ENCODE assay signal across 8 cellular contexts in the genomic region with DNA sequence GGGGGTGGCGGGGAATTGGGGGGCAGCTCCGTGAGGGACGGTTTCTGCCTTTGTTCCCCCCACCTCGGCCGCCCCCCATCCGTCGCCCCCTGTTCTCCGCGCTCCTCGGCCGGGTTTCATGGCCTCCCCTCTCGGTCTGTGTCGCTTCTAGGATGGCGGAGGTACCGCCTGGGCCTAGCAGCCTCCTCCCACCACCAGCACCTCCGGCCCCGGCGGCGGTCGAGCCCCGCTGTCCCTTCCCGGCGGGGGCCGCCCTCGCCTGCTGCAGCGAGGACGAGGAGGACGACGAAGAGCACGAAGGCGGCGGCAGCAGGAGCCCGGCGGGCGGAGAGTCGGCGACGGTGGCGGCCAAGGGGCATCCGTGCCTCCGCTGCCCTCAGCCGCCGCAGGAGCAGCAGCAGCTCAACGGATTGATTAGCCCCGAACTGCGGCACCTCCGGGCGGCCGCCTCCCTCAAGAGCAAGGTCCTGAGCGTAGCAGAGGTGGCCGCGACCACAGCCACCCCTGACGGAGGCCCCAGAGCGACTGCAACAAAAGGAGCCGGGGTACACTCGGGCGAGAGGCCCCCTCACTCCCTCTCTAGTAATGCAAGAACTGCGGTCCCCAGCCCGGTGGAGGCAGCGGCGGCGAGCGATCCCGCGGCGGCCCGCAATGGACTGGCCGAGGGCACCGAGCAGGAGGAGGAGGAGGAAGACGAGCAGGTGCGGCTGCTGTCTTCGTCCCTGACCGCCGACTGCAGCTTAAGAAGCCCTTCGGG. TPM values are rescaled to one million over a fixed set of nuclear protein-coding genes. Genes with fewer than 3 reads are reported as not detected.
DNase-seq lines count a peak whose midpoint lies in the region; ATAC-seq and TF ChIP-seq lines count a peak whose summit lies in the region.

No MANE protein-coding gene starts in this region.

- no peak for TF ChIP-seq POLR2A in Peyer's patch (IDR thresholded peaks at IDR 0.05)

- ATAC-seq in GM18868 (IDR thresholded peaks at IDR 0.05; ENCODE audit: unreplicated experiment): peak; percentile 39
- ATAC-seq in HG03108 (IDR thresholded peaks at IDR 0.05; ENCODE audit: unreplicated experiment): peak; percentile 29
- ATAC-seq in activated naive CD4-positive, alpha-beta T cell treated with anti-CD3 and anti-CD28 coated beads, Interleukin-2, amount 50 U/mL, for 72 hours: peak; percentile 39 to 51
- ATAC-seq in left cardiac atrium: peak; percentile 64 to 81

- H3K4me3 ChIP-seq in Peyer's patch: peak overlapping the region; percentile 79 to 98 (median 89)

- H3K27me3 ChIP-seq in Peyer's patch: no peaks in the 10 kb centered on the region

- H3K9me3 Mint-ChIP-seq in activated naive CD4-positive, alpha-beta T cell treated with anti-CD3 and anti-CD28 coated beads, Interleukin-2, amount 50 U/mL, for 72 hours: no peaks in the 10 kb centered on the region

- DNase-seq in AG20443 (ENCODE audit: low spot score): peak; percentile 65
- DNase-seq in Peyer's patch: peak; percentile 23 to 77 (median 66)
- DNase-seq in activated naive CD4-positive, alpha-beta T cell treated with anti-CD3 and anti-CD28 coated beads, Interleukin-2, amount 50 U/mL, for 72 hours (ENCODE audit: low spot score in 2 of 2): peak; percentile 36 to 68
- DNase-seq in left cardiac atrium: peak; percentile 45
- DNase-seq in posterior vena cava (ENCODE audit: low spot score): peak; percentile 82
- no peak for DNase-seq in middle frontal gyrus (ENCODE audit: extremely low spot score, low spot score)

- peak overlapping the region; percentile 83 to 94 (median 90) for H3K27ac ChIP-seq in Peyer's patch

- TF ChIP-seq CTCF in Peyer's patch (IDR thresholded peaks at IDR 0.05): no peak

- intact Hi-C loops in left cardiac atrium (cut with DNase I): no loop called here
- intact Hi-C loops in posterior vena cava (cut with DNase I): no loop called here

- H3K27ac Mint-ChIP-seq in activated naive CD4-positive, alpha-beta T cell treated with anti-CD3 and anti-CD28 coated beads, Interleukin-2, amount 50 U/mL, for 72 hours: peak overlapping the region; percentile 50 to 93

- peaks cover 6 to 21% of the 10 kb centered on the region in 2 donors for H3K36me3 Mint-ChIP-seq in activated naive CD4-positive, alpha-beta T cell treated with anti-CD3 and anti-CD28 coated beads, Interleukin-2, amount 50 U/mL, for 72 hours

- H3K9me3 ChIP-seq in Peyer's patch: no peaks in the 10 kb centered on the region

- peaks cover 0 to 12% (median 0%) of the 10 kb centered on the region in 4 donors for H3K4me1 ChIP-seq in Peyer's patch

- H3K36me3 ChIP-seq in Peyer's patch: no peaks in the 10 kb centered on the region

RNA-seq across cellular contexts. Expression of a gene that starts 0.6 kb away (rescaled TPM):
- 10 to 100 TPM in 2 of 4 donors, 1 to 10 TPM in 2; 8.9 to 20.3 (median 10.4) TPM for total RNA-seq in Peyer's patch
- total RNA-seq in activated naive CD4-positive, alpha-beta T cell treated with anti-CD3 and anti-CD28 coated beads, Interleukin-2, amount 50 U/mL, for 72 hours: 10 to 100 TPM; 14.5 to 15.7 TPM
- total RNA-seq in left cardiac atrium: 10 to 100 TPM; 17.1 to 22.6 TPM
- 10 to 100 TPM; 19.8 to 22.3 TPM for total RNA-seq in posterior vena cava
